Comparison of ENCODE assay signal across 12 cellular contexts in genomic region chr18:58992301-58993231, GRCh38.
A peak's percentile ranks its signal among the peaks of the same experiment; 100 is the strongest.
DNase-seq lines count a peak whose midpoint lies in the region; ATAC-seq and TF ChIP-seq lines count a peak whose summit lies in the region.
"Had no signal": no experiment of that assay in that cellular context is flagged by ENCODE, and none has a peak within 500 bp of the region (broad histone marks: within the 10 kb centered on the region; RNA-seq: fewer than 3 reads in every experiment).

No MANE protein-coding gene starts in this region.

- ATAC-seq in heart right ventricle (no peak), left ventricle myocardium superior (no peak), HG02763 (IDR thresholded peaks at IDR 0.05; ENCODE audit: unreplicated experiment) (no peak), GM18511 (IDR thresholded peaks at IDR 0.05; ENCODE audit: unreplicated experiment) (no peak)
- ATAC-seq: left colon had no signal

- H3K27ac ChIP-seq in heart right ventricle (peak overlapping the region; percentile 37 to 94 (median 85)), breast epithelium (peak overlapping the region; percentile 67 to 83), uterus (peak overlapping the region; percentile 49 to 78)
- H3K27ac ChIP-seq: PC-9 had no signal

- H3K27me3 ChIP-seq in heart right ventricle (no peaks in the 10 kb centered on the region), breast epithelium (no peaks in the 10 kb centered on the region), uterus (no peaks in the 10 kb centered on the region)

- H3K4me1 ChIP-seq in heart right ventricle (peaks cover 10 to 81% (median 67%) of the 10 kb centered on the region in 9 donors), breast epithelium (no peaks in the 10 kb centered on the region), uterus (peaks cover 0 to 13% of the 10 kb centered on the region in 2 donors)

- H3K9me3 ChIP-seq in heart right ventricle = peaks cover 0 to 13% (median 0%) of the 10 kb centered on the region in 11 donors
- H3K9me3 ChIP-seq in breast epithelium = no peaks in the 10 kb centered on the region
- H3K9me3 ChIP-seq in uterus = no peaks in the 10 kb centered on the region

- H3K4me3 ChIP-seq in heart right ventricle = no peak overlapping the region
- no peak overlapping the region for H3K4me3 ChIP-seq in breast epithelium
- no peak overlapping the region for H3K4me3 ChIP-seq in uterus
- H3K4me3 ChIP-seq: PC-9 had no signal

- WGBS in heart right ventricle, 2 donors = 44 to 67% methylated on average over 16 of the region's 16 CpGs

- no peak for TF ChIP-seq POLR2A in breast epithelium (IDR thresholded peaks at IDR 0.05)
- TF ChIP-seq POLR2A in uterus (IDR thresholded peaks at IDR 0.05) = no peak

- no peak for TF ChIP-seq CTCF in heart right ventricle (IDR thresholded peaks at IDR 0.05)
- TF ChIP-seq CTCF in breast epithelium (IDR thresholded peaks at IDR 0.05) = no peak
- TF ChIP-seq CTCF in uterus (IDR thresholded peaks at IDR 0.05) = no peak

- intact Hi-C loops in heart right ventricle (cut with DNase I) (loop anchor here in 4 of 10 donors (5.0 to 10.0 kb wide), 5 partner anchors 35 to 208 kb away; partner anchors contain the start of gene ZNF532 (in 1 of the 4)), left ventricle myocardium superior (cut with micrococcal nuclease) (loop anchor here (10.0 kb wide), 2 partner anchors 72 to 128 kb away; partner anchors contain the start of gene ZNF532), breast epithelium (cut with DNase I; ENCODE audit: low total_unique reads) (no loop called here), uterus (cut with DNase I; ENCODE audit: low total_unique reads) (no loop called here)

- H3K36me3 ChIP-seq in heart right ventricle (no peaks in the 10 kb centered on the region), breast epithelium (no peaks in the 10 kb centered on the region), uterus (no peaks in the 10 kb centered on the region)

- DNase-seq in heart right ventricle (no peak), left ventricle myocardium superior (no peak), breast epithelium (ENCODE audit: low spot score in 2 of 2) (no peak), lung microvascular endothelial cell (ENCODE audit: low read depth in 2 of 2) (peak; percentile 75 to 82), uterus (no peak), putamen (ENCODE audit: low spot score) (no peak)
- DNase-seq: activated naive CD4-positive, alpha-beta T cell; left colon; NCI-H1436 treated with DMSO at 0.1 percent for 48 hours; PC-9 had no signal

Comparison
In these comparisons a context has a peak if more than half of its experiments do, and no peak if none do; other contexts are left out.
1. DNase-seq: peak in lung microvascular endothelial cell (2 of 2); none in heart right ventricle (0 of 2), left ventricle myocardium superior (single experiment), breast epithelium (0 of 2), uterus (0 of 2) and putamen (single experiment).
2. Peak in every context shown above with its lines, with median percentiles within 50 percentile points of each other: H3K27ac ChIP-seq.